In the genomic region with DNA sequence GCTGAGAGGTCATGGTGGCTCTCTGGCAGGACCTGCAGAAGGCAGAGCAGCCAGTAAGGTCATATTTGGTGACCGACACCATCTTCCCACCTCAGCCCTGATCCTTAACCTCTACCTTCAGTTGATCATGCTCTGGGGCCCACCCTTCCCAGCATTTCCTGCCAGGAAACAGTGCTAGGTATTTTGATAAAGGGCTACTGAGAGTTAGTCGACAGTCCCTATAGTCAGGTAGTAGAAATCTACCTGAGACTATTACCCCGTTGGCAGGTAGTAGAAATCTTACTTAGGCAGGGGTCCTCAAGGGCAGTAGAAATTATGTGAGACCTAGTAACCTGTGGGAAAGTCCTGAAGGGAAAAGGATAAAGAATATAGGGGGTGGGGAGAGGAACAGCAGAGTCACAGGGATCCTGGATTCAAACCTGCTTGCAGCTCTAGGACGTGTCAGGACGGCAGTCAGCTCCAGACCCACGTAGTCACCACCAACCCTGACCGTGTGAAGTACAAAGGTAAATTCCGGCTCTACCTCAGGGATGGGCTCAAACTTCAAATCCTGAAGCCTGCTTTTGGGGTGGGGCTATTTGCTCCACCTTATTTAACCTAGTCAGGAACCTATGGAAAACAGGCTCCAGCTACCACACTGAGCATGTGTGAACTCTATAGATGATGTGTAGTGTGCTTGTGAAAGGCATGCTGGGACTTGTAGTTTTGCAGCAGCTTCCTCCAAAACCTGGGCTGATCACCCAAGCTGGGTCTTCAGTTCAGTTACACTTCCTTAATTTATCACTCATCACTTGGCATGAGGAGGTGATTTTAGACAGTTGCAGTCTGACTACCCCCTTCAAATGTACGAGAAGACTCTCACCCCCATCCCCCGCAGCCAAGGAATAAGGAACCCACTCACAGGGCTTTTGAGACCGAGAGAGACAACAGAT, we compare ENCODE assay signal across 1 cellular context.
A peak's percentile ranks its signal among the peaks of the same experiment; 100 is the strongest.
TF ChIP-seq lines count a peak whose summit lies in the region.

A gene with protein sequence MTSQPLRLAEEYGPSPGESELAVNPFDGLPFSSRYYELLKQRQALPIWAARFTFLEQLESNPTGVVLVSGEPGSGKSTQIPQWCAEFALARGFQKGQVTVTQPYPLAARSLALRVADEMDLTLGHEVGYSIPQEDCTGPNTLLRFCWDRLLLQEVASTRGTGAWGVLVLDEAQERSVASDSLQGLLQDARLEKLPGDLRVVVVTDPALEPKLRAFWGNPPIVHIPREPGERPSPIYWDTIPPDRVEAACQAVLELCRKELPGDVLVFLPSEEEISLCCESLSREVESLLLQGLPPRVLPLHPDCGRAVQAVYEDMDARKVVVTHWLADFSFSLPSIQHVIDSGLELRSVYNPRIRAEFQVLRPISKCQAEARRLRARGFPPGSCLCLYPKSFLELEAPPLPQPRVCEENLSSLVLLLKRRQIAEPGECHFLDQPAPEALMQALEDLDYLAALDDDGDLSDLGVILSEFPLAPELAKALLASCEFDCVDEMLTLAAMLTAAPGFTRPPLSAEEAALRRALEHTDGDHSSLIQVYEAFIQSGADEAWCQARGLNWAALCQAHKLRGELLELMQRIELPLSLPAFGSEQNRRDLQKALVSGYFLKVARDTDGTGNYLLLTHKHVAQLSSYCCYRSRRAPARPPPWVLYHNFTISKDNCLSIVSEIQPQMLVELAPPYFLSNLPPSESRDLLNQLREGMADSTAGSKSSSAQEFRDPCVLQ (minus strand): TSS at position 515 of the 932 bp plus-strand sequence. CDS start 502 bp downstream, at position 13.

TF ChIP-seq in HepG2, 621 proteins besides CTCF, POLR2A, EP300 and RAD21 (continued from another document):
- TF ChIP-seq KDM5B (CRISPR knock-in tag; IDR thresholded peaks at IDR 0.05; ENCODE audit: borderline replicate concordance) = 0 out of 2 replicates have a peak, but pooled peaks have one; percentile 7
- no peak; the same call in none of the 2 replicates for TF ChIP-seq RFXANK (CRISPR knock-in tag; IDR thresholded peaks at IDR 0.05)
- TF ChIP-seq NKX3-1 (CRISPR knock-in tag; IDR thresholded peaks at IDR 0.05) = no peak
